8 cellular contexts compared by ENCODE assay signal in genomic region chr4:105146286-105147219, GRCh38.
DNase-seq lines count a peak whose midpoint lies in the region; ATAC-seq and TF ChIP-seq lines count a peak whose summit lies in the region.

Gene TET2, plus strand, starts transcription at chr4:105146876. Its CDS starts 87,067 bp downstream, at chr4:105233943.

- H3K27ac ChIP-seq in ACC112 (ENCODE audit: low read depth, low read length): peak within 1 kb of the TSS; percentile 13

- TF ChIP-seq CTCF in cardiac fibroblast (IDR thresholded peaks at IDR 0.05; ENCODE audit: low read depth, low read length): no peak

- H2AFZ ChIP-seq in ACC112 (ENCODE audit: low read length, unreplicated experiment): peak within 1 kb of the TSS; percentile 78

- H3K4me3 ChIP-seq in ACC112 (ENCODE audit: low read depth, low read length) (peak within 1 kb of the TSS; percentile 90), cardiac fibroblast (replicated peaks in 1 of 2; ENCODE audit: low read depth in 2 of 2, low read length in 2 of 2) (peak within 1 kb of the TSS; percentile 61 to 79)

- peak; percentile 76 for DNase-seq in NCI-H2227 treated with DMSO at 0.1 percent for 48 hours (lab: John Stamatoyannopoulos, UW)
- DNase-seq in activated CD4-positive, CD25-positive, alpha-beta regulatory T cell (lab: John Stamatoyannopoulos, UW): peak; percentile 54 to 68 (median 60)
- DNase-seq in cardiac fibroblast (ENCODE audit: low read depth in 2 of 2): peak; percentile 89 to 92
- peak; percentile 89 for DNase-seq in iris pigment epithelial cell (ENCODE audit: low read depth)
- peak; percentile 60 for DNase-seq in smooth muscle cell of the brain vasculature (ENCODE audit: low read depth, low spot score)

- H3K4me1 ChIP-seq in ACC112 (ENCODE audit: control insufficient read depth, insufficient read depth, low read length, unreplicated experiment): peaks cover 23% of the 10 kb centered on the region

- H3K27me3 ChIP-seq in ACC112 (ENCODE audit: insufficient read depth, low read length): no peaks in the 10 kb centered on the region

- H3K36me3 ChIP-seq in ACC112 (ENCODE audit: insufficient read depth, low read length): no peaks in the 10 kb centered on the region

- peaks cover 39% of the 10 kb centered on the region for H3K79me2 ChIP-seq in ACC112 (ENCODE audit: control insufficient read depth, insufficient read depth, low read length, unreplicated experiment)

- ATAC-seq in GM18909 (IDR thresholded peaks at IDR 0.05; ENCODE audit: poor library complexity, unreplicated experiment) (peak; percentile 86), HG03139 (IDR thresholded peaks at IDR 0.05; ENCODE audit: unreplicated experiment) (peak; percentile 82)

Comparison
In these comparisons a context has a peak if more than half of its experiments do, and no peak if none do; other contexts are left out.
1. Peak in every context shown above with its lines: DNase-seq, ATAC-seq, H3K4me3 ChIP-seq and H3K27ac ChIP-seq.